Comparison of ENCODE assay signal across 31 cellular contexts in the genomic region with DNA sequence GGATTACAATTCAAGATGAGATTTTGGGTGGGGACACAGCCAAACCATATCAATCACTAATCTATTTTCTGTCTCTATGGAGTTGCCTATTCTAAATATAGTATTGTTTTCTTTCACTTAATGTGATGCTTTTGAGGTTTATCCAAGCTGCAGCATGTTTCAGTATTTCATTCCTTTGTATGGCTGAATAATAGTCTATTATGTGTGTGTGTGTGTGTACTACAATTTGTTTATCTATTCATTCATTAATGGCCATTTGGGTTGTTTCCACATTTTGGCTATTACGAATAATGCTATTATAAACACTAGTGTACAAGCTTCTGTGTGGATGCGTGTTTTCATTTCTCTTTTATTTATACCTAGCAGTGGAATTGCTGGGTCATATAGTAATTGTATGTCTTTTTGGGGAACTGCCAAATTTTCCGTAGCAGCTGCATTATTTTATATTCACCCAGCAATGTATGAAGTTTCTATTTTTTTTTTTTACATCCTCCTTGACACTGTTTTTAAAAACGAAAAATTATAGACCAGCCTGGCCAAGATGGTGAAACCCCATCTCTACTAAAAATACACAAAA. TPM values are rescaled to one million over a fixed set of nuclear protein-coding genes. Genes with fewer than 3 reads are reported as not detected.
DNase-seq lines count a peak whose midpoint lies in the region; ATAC-seq, FAIRE-seq and TF ChIP-seq lines count a peak whose summit lies in the region.
"Had no signal": no experiment of that assay in that cellular context is flagged by ENCODE, and none has a peak within 500 bp of the region (broad histone marks: within the 10 kb centered on the region; RNA-seq: fewer than 3 reads in every experiment).

No MANE protein-coding gene starts in this region.

- H3K27me3 Mint-ChIP-seq in HFFc6 (ENCODE audit: insufficient read depth) (peaks cover 12% of the 10 kb centered on the region), glutamatergic neuron (ENCODE audit: unreplicated experiment) (peaks cover 5% of the 10 kb centered on the region)
- H3K27me3 Mint-ChIP-seq: activated CD4-positive, alpha-beta memory T cell treated with anti-CD3 and anti-CD28 coated beads for 36 hours; CD4-positive, CD25-positive, alpha-beta regulatory T cell; naive thymus-derived CD4-positive, alpha-beta T cell had no signal

- dilution Hi-C loops in mammary epithelial cell (cut with HindIII; ENCODE audit: low sequenced_read_pairs) = no loop called here
- dilution Hi-C loops in keratinocyte (cut with MboI; ENCODE audit: extremely low pct_ligation_motif_present, low sequenced_read_pairs) = no loop called here

- no peaks in the 10 kb centered on the region for H4K20me1 ChIP-seq in mammary epithelial cell (ENCODE audit: insufficient read depth, low read length)
- H4K20me1 ChIP-seq in keratinocyte (ENCODE audit: control insufficient read depth, extremely low read depth, insufficient read depth, low read length) = no peaks in the 10 kb centered on the region

- no peak for FAIRE-seq in keratinocyte (lab: Jason Lieb, UNC)
- FAIRE-seq: D721Med, GM18507 had no signal

- H3K27ac Mint-ChIP-seq in HFFc6 (peak overlapping the region; percentile 61), glutamatergic neuron (ENCODE audit: unreplicated experiment) (no peak overlapping the region)
- peak overlapping the region; percentile 88 for H3K27ac Mint-ChIP-seq in stimulated activated effector memory CD8-positive, alpha-beta T cell treated with anti-CD3 and anti-CD28 coated beads, Interleukin-12 subunit alpha, Interleukin-12 subunit beta, amount 100 ng/mL, for 72 hours
- H3K27ac Mint-ChIP-seq: activated naive CD8-positive, alpha-beta T cell treated with anti-CD3 and anti-CD28 coated beads, Interleukin-2, amount 10 ng/mL, durations not matched to agents 7 days and 5 days; mesothelial cell of epicardium had no signal

- in situ Hi-C loops in mammary epithelial cell (cut with MboI; ENCODE audit: low sequenced_read_pairs in 2 of 2) = no loop called here

- H3K9me1 ChIP-seq in keratinocyte (ENCODE audit: control insufficient read depth, extremely low read depth, insufficient read depth, low read length) = no peaks in the 10 kb centered on the region

- H3K36me3 ChIP-seq in mammary epithelial cell (ENCODE audit: insufficient read depth, low read length) = no peaks in the 10 kb centered on the region
- peaks cover under 1 to 3% of the 10 kb centered on the region in 2 experiments for H3K36me3 ChIP-seq in keratinocyte (ENCODE audit: control insufficient read depth in 2 of 2, extremely low read depth in 1 of 2, insufficient read depth in 2 of 2, low read length in 2 of 2)

- CTCF ChIA-PET in mammary epithelial cell (lab: Charles Lee; ENCODE audit: low non-redundant PET) = no interaction called here

- DNase-seq in HFFc6 (no peak), mammary epithelial cell (peak; percentile 57), keratinocyte (ENCODE audit: low read depth, low spot score) (no peak), NCI-H345 (lab: John Stamatoyannopoulos, UW) (no peak), glutamatergic neuron (no peak)
- no peak for DNase-seq in stimulated activated effector memory CD8-positive, alpha-beta T cell treated with anti-CD3 and anti-CD28 coated beads, Interleukin-12 subunit alpha, Interleukin-12 subunit beta, amount 100 ng/mL, for 72 hours (ENCODE audit: low spot score in 2 of 2)
- DNase-seq: activated CD8-positive, alpha-beta memory T cell treated with anti-CD3 and anti-CD28 coated beads, Interleukin-2, amount 50 U/mL, for 4 hours; activated effector memory CD4-positive, alpha-beta T cell treated with anti-CD3 and anti-CD28 coated beads, Interleukin-2, amount 50 U/mL, for 16 hours; activated naive CD8-positive, alpha-beta T cell treated with anti-CD3 and anti-CD28 coated beads, Interleukin-2, amount 10 ng/mL, durations not matched to agents 7 days and 5 days; cerebellar nuclear complex; heart left ventricle; left cardiac atrium; naive thymus-derived CD4-positive, alpha-beta T cell; NCI-H146; NCI-H2107; NCI-H446; NCI-H82; occipital lobe; spleen; T-helper 1 cell; upper lobe of right lung had no signal

- peaks cover 14% of the 10 kb centered on the region for H3K4me1 Mint-ChIP-seq in HFFc6 (ENCODE audit: low read depth)
- peaks cover 19% of the 10 kb centered on the region for H3K4me1 Mint-ChIP-seq in stimulated activated effector memory CD8-positive, alpha-beta T cell treated with anti-CD3 and anti-CD28 coated beads, Interleukin-12 subunit alpha, Interleukin-12 subunit beta, amount 100 ng/mL, for 72 hours
- peaks cover 4% of the 10 kb centered on the region for H3K4me1 Mint-ChIP-seq in glutamatergic neuron (ENCODE audit: low read depth, unreplicated experiment)
- H3K4me1 Mint-ChIP-seq: mesothelial cell of epicardium had no signal

- H3K4me3 Mint-ChIP-seq in HFFc6 (no peak overlapping the region), glutamatergic neuron (ENCODE audit: unreplicated experiment) (no peak overlapping the region)
- no peak overlapping the region for H3K4me3 Mint-ChIP-seq in stimulated activated effector memory CD8-positive, alpha-beta T cell treated with anti-CD3 and anti-CD28 coated beads, Interleukin-12 subunit alpha, Interleukin-12 subunit beta, amount 100 ng/mL, for 72 hours
- H3K4me3 Mint-ChIP-seq: activated CD4-positive, alpha-beta memory T cell treated with anti-CD3 and anti-CD28 coated beads for 36 hours; activated naive CD8-positive, alpha-beta T cell treated with anti-CD3 and anti-CD28 coated beads, Interleukin-2, amount 10 ng/mL, durations not matched to agents 7 days and 5 days; CD4-positive, CD25-positive, alpha-beta regulatory T cell; mesothelial cell of epicardium; naive thymus-derived CD4-positive, alpha-beta T cell had no signal

- intact Hi-C loops in mammary epithelial cell (cut with micrococcal nuclease) = no loop called here

- H3K27ac ChIP-seq in mammary epithelial cell (ENCODE audit: insufficient read depth, low read depth, low read length) = no peak overlapping the region
- H3K27ac ChIP-seq in keratinocyte (ENCODE audit: control insufficient read depth, insufficient read depth, low read length) = peak overlapping the region; percentile 73
- H3K27ac ChIP-seq: heart left ventricle, right atrium auricular region, upper lobe of right lung had no signal

- ATAC-seq in stimulated activated effector memory CD8-positive, alpha-beta T cell treated with anti-CD3 and anti-CD28 coated beads, Interleukin-12 subunit alpha, Interleukin-12 subunit beta, amount 100 ng/mL, for 72 hours = no peak
- ATAC-seq in HG03025 (IDR thresholded peaks at IDR 0.05; ENCODE audit: low FRiP score, unreplicated experiment) = no peak

- no TSS peak for BruUV-seq in mammary epithelial cell (replicated peaks; lab: Mats Ljungman, UMichigan)

- H3K4me1 ChIP-seq in mammary epithelial cell (ENCODE audit: insufficient read depth, low read length) = peaks cover 16% of the 10 kb centered on the region
- peaks cover 10% of the 10 kb centered on the region for H3K4me1 ChIP-seq in keratinocyte (ENCODE audit: control insufficient read depth, extremely low read depth, insufficient read depth, low read length)
- H3K4me1 ChIP-seq: right atrium auricular region, upper lobe of right lung had no signal

- H3K9ac ChIP-seq in mammary epithelial cell (ENCODE audit: insufficient read depth, low read length) (no peak overlapping the region), keratinocyte (ENCODE audit: control insufficient read depth, extremely low read depth, insufficient read depth, low read length) (no peak overlapping the region)

- no peak overlapping the region for H3K4me2 ChIP-seq in mammary epithelial cell (ENCODE audit: insufficient read depth, low read depth, low read length)
- no peak overlapping the region for H3K4me2 ChIP-seq in keratinocyte (ENCODE audit: control insufficient read depth, extremely low read depth, insufficient read depth, low read depth, low read length)

- H3K79me2 ChIP-seq in mammary epithelial cell (ENCODE audit: insufficient read depth, low read length) = no peaks in the 10 kb centered on the region
- H3K79me2 ChIP-seq in keratinocyte (ENCODE audit: control insufficient read depth, insufficient read depth, low read length) = no peaks in the 10 kb centered on the region

- no peaks in the 10 kb centered on the region for H3K9me3 ChIP-seq in mammary epithelial cell (replicated peaks; ENCODE audit: insufficient read depth, low read length)
- no peaks in the 10 kb centered on the region for H3K9me3 ChIP-seq in keratinocyte (ENCODE audit: control insufficient read depth, low read depth, low read length)
- H3K9me3 ChIP-seq: heart left ventricle, right atrium auricular region, spleen, upper lobe of right lung had no signal

- TF ChIP-seq CTCF in HFFc6 (IDR thresholded peaks at IDR 0.05) (no peak), mammary epithelial cell (conservative IDR thresholded peaks at IDR 0.05 in 1 of 2, IDR thresholded peaks at IDR 0.05 in 1 of 2; ENCODE audit: extremely low read depth in 1 of 2, insufficient read depth in 1 of 2, low read depth in 1 of 2, low read length in 2 of 2) (no peak), keratinocyte (optimal IDR thresholded peaks at IDR 0.05 in 1 of 3, IDR thresholded peaks at IDR 0.05 in 1 of 3, conservative IDR thresholded peaks at IDR 0.05 in 1 of 3; ENCODE audit: extremely low read depth in 1 of 3, insufficient read depth in 2 of 3, low read length in 3 of 3) (no peak), glutamatergic neuron (IDR thresholded peaks at IDR 0.05; ENCODE audit: partially characterized antibody, unreplicated experiment) (no peak)

- H2AFZ ChIP-seq in mammary epithelial cell (ENCODE audit: low read depth, low read length) (peak overlapping the region; percentile 24), keratinocyte (ENCODE audit: control insufficient read depth, low read length) (no peak overlapping the region)

- H3K27me3 ChIP-seq in mammary epithelial cell (ENCODE audit: insufficient read depth, low read length) (no peaks in the 10 kb centered on the region), keratinocyte (ENCODE audit: control insufficient read depth, extremely low read depth, insufficient read depth, low read length) (no peaks in the 10 kb centered on the region)
- H3K27me3 ChIP-seq: heart left ventricle, right atrium auricular region, upper lobe of right lung had no signal

- H3K36me3 Mint-ChIP-seq in HFFc6 (ENCODE audit: low read depth) (no peaks in the 10 kb centered on the region), glutamatergic neuron (ENCODE audit: unreplicated experiment) (no peaks in the 10 kb centered on the region)
- no peaks in the 10 kb centered on the region for H3K36me3 Mint-ChIP-seq in stimulated activated effector memory CD8-positive, alpha-beta T cell treated with anti-CD3 and anti-CD28 coated beads, Interleukin-12 subunit alpha, Interleukin-12 subunit beta, amount 100 ng/mL, for 72 hours

- no peaks in the 10 kb centered on the region for H3K9me3 Mint-ChIP-seq in HFFc6
- H3K9me3 Mint-ChIP-seq in stimulated activated effector memory CD8-positive, alpha-beta T cell treated with anti-CD3 and anti-CD28 coated beads, Interleukin-12 subunit alpha, Interleukin-12 subunit beta, amount 100 ng/mL, for 72 hours = no peaks in the 10 kb centered on the region
- peaks cover 5% of the 10 kb centered on the region for H3K9me3 Mint-ChIP-seq in glutamatergic neuron (ENCODE audit: unreplicated experiment)
- H3K9me3 Mint-ChIP-seq: activated CD4-positive, alpha-beta memory T cell treated with anti-CD3 and anti-CD28 coated beads for 36 hours; activated naive CD8-positive, alpha-beta T cell treated with anti-CD3 and anti-CD28 coated beads, Interleukin-2, amount 10 ng/mL, durations not matched to agents 7 days and 5 days; CD4-positive, CD25-positive, alpha-beta regulatory T cell; mesothelial cell of epicardium; naive thymus-derived CD4-positive, alpha-beta T cell had no signal

- 61% methylated on average over 4 of the region's 4 CpGs for WGBS in mammary epithelial cell (ENCODE audit: low coverage, missing lambda C conversion rate)

- H3K4me3 ChIP-seq in mammary epithelial cell (replicated peaks in 1 of 3; ENCODE audit: insufficient read depth in 1 of 3, low read depth in 2 of 3, low read length in 3 of 3) (no peak overlapping the region), keratinocyte (ENCODE audit: control insufficient read depth in 2 of 3, extremely low read depth in 1 of 3, insufficient read depth in 2 of 3, low read depth in 1 of 3, low read length in 3 of 3) (no peak overlapping the region)
- H3K4me3 ChIP-seq: heart left ventricle, right atrium auricular region, spleen, upper lobe of right lung had no signal

RNA-seq across cellular contexts. Expression of a gene that starts 15.0 kb away (rescaled TPM):
- total RNA-seq in HFFc6 (2021; fragmentation: NEBNext Ultra II Directional; extraction: Animal tissue kit (Norgen Biotek cat#: 25700)) = not detected
- not detected for total RNA-seq in mammary epithelial cell
- polyA plus RNA-seq in mammary epithelial cell = not detected
- polyA minus RNA-seq in mammary epithelial cell = not detected
- 0.18 to 0.61 TPM (median 0.19 TPM) in 3 replicates for polyA plus RNA-seq in keratinocyte
- 6.4 TPM for polyA plus RNA-seq in keratinocyte (2011; ENCODE audit: low read depth)
- 0.10 TPM in 1 of 2 replicates, not detected in the other for polyA plus RNA-seq in keratinocyte (2011; cell fraction: cytosol; rRNA removed)
- polyA plus RNA-seq in keratinocyte (2011; cell fraction: nucleus; rRNA removed) = 0.33 TPM in 1 of 2 replicates, not detected in the other
- 11.5 TPM in 1 of 2 replicates, not detected in the other for polyA plus RNA-seq in keratinocyte (2012; ENCODE audit: low replicate concordance)
- polyA minus RNA-seq in keratinocyte = 0.20 to 1.0 TPM (median 0.46 TPM) in 3 replicates
- not detected for polyA minus RNA-seq in keratinocyte (2011; cell fraction: cytosol; rRNA and poly(A)+ RNA removed)
- not detected in 2 replicates for polyA minus RNA-seq in keratinocyte (2011; cell fraction: nucleus; rRNA and poly(A)+ RNA removed)
- total RNA-seq in glutamatergic neuron (ENCODE audit: unreplicated experiment) = not detected
- total RNA-seq: activated CD4-positive, alpha-beta memory T cell treated with anti-CD3 and anti-CD28 coated beads for 36 hours; activated naive CD8-positive, alpha-beta T cell treated with anti-CD3 and anti-CD28 coated beads, Interleukin-2, amount 10 ng/mL, durations not matched to agents 7 days and 5 days; CD4-positive, CD25-positive, alpha-beta regulatory T cell; Daoy; left cardiac atrium; mesothelial cell of epicardium; naive thymus-derived CD4-positive, alpha-beta T cell; occipital lobe; right atrium auricular region; RPMI7951; SK-MEL-5; upper lobe of right lung had no signal
- polyA plus RNA-seq: heart left ventricle; naive thymus-derived CD4-positive, alpha-beta T cell; spleen had no signal

RNA-seq across cellular contexts. Expression of a gene that starts 28.9 kb away (rescaled TPM):
- not detected for total RNA-seq in HFFc6 (2021; fragmentation: NEBNext Ultra II Directional; extraction: Animal tissue kit (Norgen Biotek cat#: 25700))
- total RNA-seq in mammary epithelial cell = under 1 TPM; 0.17 to 0.33 TPM
- polyA plus RNA-seq in mammary epithelial cell = 0.19 TPM
- polyA minus RNA-seq in mammary epithelial cell = not detected
- polyA plus RNA-seq in keratinocyte = 0.05 to 0.08 TPM (median 0.05 TPM) in 3 replicates
- polyA plus RNA-seq in keratinocyte (2011; ENCODE audit: low read depth) = not detected
- polyA plus RNA-seq in keratinocyte (2011; cell fraction: cytosol; rRNA removed) = 0.05 TPM in 1 of 2 replicates, not detected in the other
- polyA plus RNA-seq in keratinocyte (2011; cell fraction: nucleus; rRNA removed) = 0.08 and 0.09 TPM in 2 replicates
- 0.17 and 0.27 TPM in 2 replicates for polyA plus RNA-seq in keratinocyte (2012; ENCODE audit: low replicate concordance)
- not detected in 3 replicates for polyA minus RNA-seq in keratinocyte
- polyA minus RNA-seq in keratinocyte (2011; cell fraction: cytosol; rRNA and poly(A)+ RNA removed) = not detected
- polyA minus RNA-seq in keratinocyte (2011; cell fraction: nucleus; rRNA and poly(A)+ RNA removed) = not detected in 2 replicates
- total RNA-seq in glutamatergic neuron (ENCODE audit: unreplicated experiment) = not detected
- total RNA-seq: Daoy, left cardiac atrium, right atrium auricular region, RPMI7951 had no signal
- polyA plus RNA-seq: heart left ventricle had no signal

RNA-seq across cellular contexts. Expression of a gene that starts 36.9 kb away (rescaled TPM):
- not detected for total RNA-seq in HFFc6 (2021; fragmentation: NEBNext Ultra II Directional; extraction: Animal tissue kit (Norgen Biotek cat#: 25700))
- total RNA-seq in mammary epithelial cell = under 1 TPM in 1 of 2 donors, not detected in 1; 0.33 TPM
- 0.09 TPM for polyA plus RNA-seq in mammary epithelial cell
- polyA minus RNA-seq in mammary epithelial cell = 0.26 TPM
- 0.05 to 0.13 TPM (median 0.12 TPM) in 3 replicates for polyA plus RNA-seq in keratinocyte
- polyA plus RNA-seq in keratinocyte (2011; ENCODE audit: low read depth) = 0.77 TPM
- 0.07 and 0.16 TPM in 2 replicates for polyA plus RNA-seq in keratinocyte (2011; cell fraction: cytosol; rRNA removed)
- polyA plus RNA-seq in keratinocyte (2011; cell fraction: nucleus; rRNA removed) = 0.17 and 0.22 TPM in 2 replicates
- polyA plus RNA-seq in keratinocyte (2012; ENCODE audit: low replicate concordance) = 2.3 TPM in 1 of 2 replicates, not detected in the other
- 0.10 to 0.98 TPM (median 0.10 TPM) in 3 replicates for polyA minus RNA-seq in keratinocyte
- 0.96 TPM for polyA minus RNA-seq in keratinocyte (2011; cell fraction: cytosol; rRNA and poly(A)+ RNA removed)
- 0.54 TPM in 1 of 2 replicates, not detected in the other for polyA minus RNA-seq in keratinocyte (2011; cell fraction: nucleus; rRNA and poly(A)+ RNA removed)
- not detected for total RNA-seq in glutamatergic neuron (ENCODE audit: unreplicated experiment)
- total RNA-seq: Daoy, mesothelial cell of epicardium, RPMI7951 had no signal

RNA-seq across cellular contexts. Expression of a gene that starts 40.8 kb away (rescaled TPM):
- total RNA-seq in HFFc6 (2021; fragmentation: NEBNext Ultra II Directional; extraction: Animal tissue kit (Norgen Biotek cat#: 25700)) = 10 to 100 TPM in 1 of 6 experiments, 1 to 10 TPM in 5; 8.0 to 10.1 (median 9.3) TPM
- total RNA-seq in mammary epithelial cell (10 to 100 TPM; 15.3 to 18.8 TPM), glutamatergic neuron (ENCODE audit: unreplicated experiment) (15.5 TPM)
- polyA plus RNA-seq in mammary epithelial cell (16.2 TPM), keratinocyte (20.1 to 23.3 TPM (median 20.2 TPM) in 3 replicates)
- polyA minus RNA-seq in mammary epithelial cell (10.7 TPM), keratinocyte (4.5 to 17.6 TPM (median 12.3 TPM) in 3 replicates)
- polyA plus RNA-seq in keratinocyte (2011; ENCODE audit: low read depth) = 3.7 TPM
- 17.6 and 25.3 TPM in 2 replicates for polyA plus RNA-seq in keratinocyte (2011; cell fraction: cytosol; rRNA removed)
- 23.2 and 24.9 TPM in 2 replicates for polyA plus RNA-seq in keratinocyte (2011; cell fraction: nucleus; rRNA removed)
- polyA plus RNA-seq in keratinocyte (2012; ENCODE audit: low replicate concordance) = 5.7 and 11.2 TPM in 2 replicates
- polyA minus RNA-seq in keratinocyte (2011; cell fraction: cytosol; rRNA and poly(A)+ RNA removed) = 6.7 TPM
- polyA minus RNA-seq in keratinocyte (2011; cell fraction: nucleus; rRNA and poly(A)+ RNA removed) = 7.1 and 15.5 TPM in 2 replicates
